8 cellular contexts compared by ENCODE assay signal in the genomic region with DNA sequence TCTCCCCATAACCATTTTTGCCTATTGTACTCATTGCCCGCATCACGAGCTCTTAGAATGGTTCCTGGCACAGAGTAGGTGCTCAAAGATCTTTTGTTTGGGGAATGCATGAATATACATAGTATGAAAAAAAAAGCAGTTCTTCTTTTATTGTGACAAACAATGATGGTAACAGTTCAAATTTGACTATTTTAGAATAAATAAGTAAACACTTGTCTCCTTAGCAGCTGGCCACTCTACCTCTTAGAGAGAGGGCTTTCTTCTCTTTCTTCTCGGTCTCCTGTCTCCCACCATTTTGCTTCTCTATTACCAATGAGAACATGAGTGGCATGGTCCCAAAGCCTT. TPM values are rescaled to one million over a fixed set of nuclear protein-coding genes. Genes with fewer than 3 reads are reported as not detected.
DNase-seq lines count a peak whose midpoint lies in the region; ATAC-seq and TF ChIP-seq lines count a peak whose summit lies in the region.

No MANE protein-coding gene starts in this region.

- H3K4me3 ChIP-seq in mucosa of stomach (ENCODE audit: low read length): peak overlapping the region; percentile 76

- H3K36me3 ChIP-seq in mucosa of stomach (ENCODE audit: control insufficient read depth, insufficient read depth, low read length): no peaks in the 10 kb centered on the region

- H3K27me3 Mint-ChIP-seq in activated T-cell treated with anti-CD3 and anti-CD28 coated beads, Interleukin-2, amount 50 U/mL, for 24 hours: no peaks in the 10 kb centered on the region
- H3K27me3 Mint-ChIP-seq in brain: no peaks in the 10 kb centered on the region

- TF ChIP-seq CTCF in brain (conservative IDR thresholded peaks at IDR 0.05): no peak

- H3K27ac Mint-ChIP-seq in activated T-cell treated with anti-CD3 and anti-CD28 coated beads, Interleukin-2, amount 50 U/mL, for 24 hours: peak overlapping the region; percentile 71
- peak overlapping the region; percentile 85 to 98 (median 95) for H3K27ac Mint-ChIP-seq in brain

- H3K4me3 Mint-ChIP-seq in activated T-cell treated with anti-CD3 and anti-CD28 coated beads, Interleukin-2, amount 50 U/mL, for 24 hours: peak overlapping the region; percentile 81
- H3K4me3 Mint-ChIP-seq in brain: peak overlapping the region; percentile 85 to 92 (median 90)

- H3K9ac ChIP-seq in mucosa of stomach (ENCODE audit: low read length): peak overlapping the region; percentile 64

- peaks cover 39% of the 10 kb centered on the region for H3K4me1 Mint-ChIP-seq in activated T-cell treated with anti-CD3 and anti-CD28 coated beads, Interleukin-2, amount 50 U/mL, for 24 hours (ENCODE audit: low read depth)
- peaks cover 65% of the 10 kb centered on the region for H3K4me1 Mint-ChIP-seq in brain

- H3K4me1 ChIP-seq in mucosa of stomach (ENCODE audit: control insufficient read depth, insufficient read depth, low read length): no peaks in the 10 kb centered on the region

- peaks cover 5% of the 10 kb centered on the region for H3K36me3 Mint-ChIP-seq in activated T-cell treated with anti-CD3 and anti-CD28 coated beads, Interleukin-2, amount 50 U/mL, for 24 hours (ENCODE audit: low read depth)
- H3K36me3 Mint-ChIP-seq in brain: no peaks in the 10 kb centered on the region

- no peaks in the 10 kb centered on the region for H3K9me3 ChIP-seq in mucosa of stomach (ENCODE audit: control insufficient read depth, low read length)

- H3K27me3 ChIP-seq in mucosa of stomach (ENCODE audit: control insufficient read depth, insufficient read depth, low read length): peaks cover 2% of the 10 kb centered on the region

- no peak for DNase-seq in activated T-cell treated with anti-CD3 and anti-CD28 coated beads, Interleukin-2, amount 50 U/mL, for 24 hours
- no peak for DNase-seq in activated T-cell treated with anti-CD3 and anti-CD28 coated beads, Interleukin-2, amount 50 U/mL, for 48 hours
- DNase-seq in dermis blood vessel endothelial cell: no peak
- DNase-seq in ecto neural progenitor cell (ENCODE audit: low spot score): no peak
- no peak for DNase-seq in NCI-H524 treated with DMSO at 0.1 percent for 48 hours (lab: John Stamatoyannopoulos, UW)

- H3K9me3 Mint-ChIP-seq in activated T-cell treated with anti-CD3 and anti-CD28 coated beads, Interleukin-2, amount 50 U/mL, for 24 hours: no peaks in the 10 kb centered on the region
- peaks cover 0 to 2% (median 0%) of the 10 kb centered on the region in 5 experiments for H3K9me3 Mint-ChIP-seq in brain

- peak; percentile 6 for ATAC-seq in HG03342 (IDR thresholded peaks at IDR 0.05; ENCODE audit: unreplicated experiment)

RNA-seq across cellular contexts. Expression of a gene that starts 0.7 kb away (rescaled TPM):
- 91.4 TPM for polyA plus RNA-seq in brain (ENCODE audit: insufficient read depth, low read depth, low replicate concordance)
- 10.6 and 11.1 TPM in 2 replicates for total RNA-seq in dermis blood vessel endothelial cell
